1 cellular context compared by ENCODE assay signal in genomic region chr19:10418281-10419199, GRCh38.
TF ChIP-seq lines count a peak whose summit lies in the region.

No MANE protein-coding gene starts in this region.

TF ChIP-seq in K562, 482 proteins besides CTCF, POLR2A, EP300 and RAD21 (continued from another document and continues in another):
- TF ChIP-seq ZNF395 (CRISPR knock-in tag; IDR thresholded peaks at IDR 0.05) (no peak), PHTF2 (CRISPR knock-in tag; IDR thresholded peaks at IDR 0.05) (no peak), DIDO1 (tag; IDR thresholded peaks at IDR 0.05; ENCODE audit: low read depth) (no peak), JUN (IDR thresholded peaks at IDR 0.05; ENCODE audit: borderline replicate concordance, low read depth, low read length) (no peak), JUN (CRISPR knock-in tag; IDR thresholded peaks at IDR 0.05; ENCODE audit: borderline replicate concordance) (no peak), ZNF197 (CRISPR knock-in tag; IDR thresholded peaks at IDR 0.05; ENCODE audit: low read depth) (no peak), MAFK (IDR thresholded peaks at IDR 0.05; ENCODE audit: low read length) (no peak), ZNF436 (CRISPR knock-in tag; IDR thresholded peaks at IDR 0.05) (no peak), RREB1 (CRISPR knock-in tag; IDR thresholded peaks at IDR 0.05) (no peak), ZNF24 (IDR thresholded peaks at IDR 0.05) (no peak), MCM7 (IDR thresholded peaks at IDR 0.05) (no peak), TCF7L2 (IDR thresholded peaks at IDR 0.05; ENCODE audit: low read depth, low read length) (0 out of 2 replicates have a peak, but pooled peaks have one; percentile 1), SMARCC2 (IDR thresholded peaks at IDR 0.05; ENCODE audit: low read depth) (no peak), KAT8 (IDR thresholded peaks at IDR 0.05; ENCODE audit: low read depth) (no peak), FOS (IDR thresholded peaks at IDR 0.05; ENCODE audit: extremely low read depth, insufficient read length) (no peak), SIN3A (IDR thresholded peaks at IDR 0.05; ENCODE audit: borderline replicate concordance in 2 of 2, control insufficient read depth in 1 of 2, low read depth in 2 of 2, low read length in 2 of 2) (0 out of 4 replicates have a peak, but pooled peaks of 1 of the 2 experiments have one; percentile 41), TAF1 (IDR thresholded peaks at IDR 0.05; ENCODE audit: control insufficient read depth, extremely low read depth, insufficient read depth, low read length, severe bottlenecking) (peak; percentile 68), TOE1 (IDR thresholded peaks at IDR 0.05; ENCODE audit: borderline replicate concordance) (0 out of 2 replicates have a peak, but pooled peaks have one; percentile 46), TOE1 (CRISPR knock-in tag; IDR thresholded peaks at IDR 0.05; ENCODE audit: borderline replicate concordance, low read depth) (no peak), AFF4 (CRISPR knock-in tag; IDR thresholded peaks at IDR 0.05) (0 out of 2 replicates have a peak, but pooled peaks have one; percentile 57), BRD4 (IDR thresholded peaks at IDR 0.05) (no peak), BACH1 (tag; IDR thresholded peaks at IDR 0.05) (no peak), ZNF263 (CRISPR knock-in tag; IDR thresholded peaks at IDR 0.05; ENCODE audit: borderline replicate concordance) (no peak), NELFE (IDR thresholded peaks at IDR 0.05; ENCODE audit: insufficient read depth, insufficient read length) (no peak), MLX (CRISPR knock-in tag; conservative IDR thresholded peaks at IDR 0.05) (no peak), STAT5A (IDR thresholded peaks at IDR 0.05; ENCODE audit: borderline replicate concordance, low read length) (no peak), ZNF217 (CRISPR knock-in tag; IDR thresholded peaks at IDR 0.05) (no peak), EGR1 (conservative IDR thresholded peaks at IDR 0.05) (peak; percentile 78), CXXC5 (CRISPR knock-in tag; IDR thresholded peaks at IDR 0.05) (no peak), ZNF740 (CRISPR knock-in tag; IDR thresholded peaks at IDR 0.05) (no peak), ZNF740 (tag; IDR thresholded peaks at IDR 0.05) (peak in 1 of 2 experiments; percentile 75; a peak in 1 of 4 replicates), RB1 (IDR thresholded peaks at IDR 0.05; ENCODE audit: low read depth) (0 out of 2 replicates have a peak, but pooled peaks have one; percentile 5), THRAP3 (IDR thresholded peaks at IDR 0.05; ENCODE audit: borderline replicate concordance) (0 out of 2 replicates have a peak, but pooled peaks have one; percentile 53), ZNF695 (CRISPR knock-in tag; IDR thresholded peaks at IDR 0.05) (no peak), MYBL2 (IDR thresholded peaks at IDR 0.05; ENCODE audit: low read depth) (no peak), MYBL2 (CRISPR knock-in tag; IDR thresholded peaks at IDR 0.05; ENCODE audit: borderline replicate concordance) (no peak), LCOR (CRISPR knock-in tag; IDR thresholded peaks at IDR 0.05) (peak; percentile 66; the same call in 1 of the 2 replicates), IRF1 (CRISPR knock-in tag; IDR thresholded peaks at IDR 0.05; ENCODE audit: borderline replicate concordance) (no peak), RBM17 (IDR thresholded peaks at IDR 0.05; ENCODE audit: borderline replicate concordance, low read depth, low read length) (no peak), ID3 (CRISPR knock-in tag; IDR thresholded peaks at IDR 0.05) (no peak), ID3 (tag; IDR thresholded peaks at IDR 0.05) (no peak), CBX1 (IDR thresholded peaks at IDR 0.05; ENCODE audit: low read depth) (no peak), ZNF592 (IDR thresholded peaks at IDR 0.05) (no peak), ETV1 (tag; conservative IDR thresholded peaks at IDR 0.05; ENCODE audit: low read depth) (no peak), SAP30 (IDR thresholded peaks at IDR 0.05; ENCODE audit: borderline replicate concordance, insufficient read depth, low read depth, low read length, poor library complexity, severe bottlenecking) (peak; percentile 16), SMAD4 (CRISPR knock-in tag; conservative IDR thresholded peaks at IDR 0.05) (no peak), FOXK1 (CRISPR knock-in tag; IDR thresholded peaks at IDR 0.05; ENCODE audit: borderline replicate concordance) (0 out of 2 replicates have a peak, but pooled peaks have one; percentile 35), STAG1 (CRISPR knock-in tag; IDR thresholded peaks at IDR 0.05; ENCODE audit: borderline replicate concordance) (no peak), DMBX1 (CRISPR knock-in tag; IDR thresholded peaks at IDR 0.05; ENCODE audit: borderline replicate concordance) (no peak), ELF1 (tag; IDR thresholded peaks at IDR 0.05) (no peak), EWSR1 (IDR thresholded peaks at IDR 0.05; ENCODE audit: borderline replicate concordance, low read depth, partially characterized antibody) (no peak)
